8 cellular contexts compared by ENCODE assay signal in the genomic region with DNA sequence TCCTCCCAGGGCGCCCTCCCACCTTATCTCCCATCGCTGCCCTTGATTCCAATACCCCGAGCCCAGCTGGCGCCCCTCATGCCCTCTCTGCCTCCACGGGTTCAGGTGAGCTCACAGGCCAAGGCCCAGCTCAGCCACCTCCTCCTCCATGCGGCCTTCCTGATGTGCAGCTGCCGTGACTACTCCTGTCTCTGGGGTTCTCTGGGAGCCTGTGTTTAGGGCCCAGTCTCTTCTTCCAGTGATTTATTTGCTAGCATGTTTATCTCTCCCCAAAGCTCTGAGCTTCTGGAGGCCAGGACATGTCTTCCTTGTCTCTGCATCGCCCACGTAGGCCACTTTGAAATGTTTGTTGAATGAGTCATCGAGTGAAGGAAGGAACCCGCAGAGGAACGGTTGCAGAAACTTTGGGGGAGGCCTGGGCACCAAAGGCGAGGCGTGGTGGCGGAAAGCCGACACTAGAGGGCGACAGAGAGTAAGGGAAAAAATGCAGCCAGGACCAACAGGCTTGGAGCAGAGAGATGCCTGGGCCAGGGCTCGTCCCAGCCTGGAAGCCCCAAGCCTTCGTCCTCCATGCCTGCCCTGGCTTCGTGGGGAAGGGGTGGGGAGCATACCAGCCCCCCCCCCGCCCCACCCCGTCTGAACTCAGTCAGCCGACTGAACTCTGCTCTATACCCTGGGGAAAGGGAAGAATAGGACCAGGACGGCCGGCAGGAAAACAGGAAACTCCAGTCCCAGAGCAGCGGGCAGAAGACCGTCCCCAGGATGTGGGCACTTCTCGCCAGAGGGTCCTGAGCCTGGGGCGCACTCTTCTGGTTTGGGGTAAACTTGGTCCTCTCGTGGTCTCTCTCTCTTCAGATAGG. TPM values are rescaled to one million over a fixed set of nuclear protein-coding genes. Genes with fewer than 3 reads are reported as not detected.
DNase-seq lines count a peak whose midpoint lies in the region; ATAC-seq, FAIRE-seq and TF ChIP-seq lines count a peak whose summit lies in the region.

No MANE protein-coding gene starts in this region.

- TF ChIP-seq CTCF in GM20000 (IDR thresholded peaks at IDR 0.05; ENCODE audit: extremely low read depth, missing control alignments) = peak; percentile 93
- TF ChIP-seq CTCF in Peyer's patch (IDR thresholded peaks at IDR 0.05) = peak; percentile 95 to 98 (median 98)
- peak; percentile 93 for TF ChIP-seq CTCF in fibroblast of lung (conservative IDR thresholded peaks at IDR 0.05 in 1 of 2, IDR thresholded peaks at IDR 0.05 in 1 of 2; ENCODE audit: low read depth in 1 of 2, low read length in 2 of 2)
- TF ChIP-seq CTCF in natural killer cell (IDR thresholded peaks at IDR 0.05) = peak; percentile 96

- peak in 1 of 2 donors; percentile 13 for TF ChIP-seq POLR2A in Peyer's patch (IDR thresholded peaks at IDR 0.05)

- peak overlapping the region; percentile 68 for H2AFZ ChIP-seq in fibroblast of lung (ENCODE audit: low read length)

- peaks cover 0 to 54% (median 12%) of the 10 kb centered on the region in 4 donors for H3K4me1 ChIP-seq in Peyer's patch
- H3K4me1 ChIP-seq in fibroblast of lung (ENCODE audit: control insufficient read depth, extremely low read depth, insufficient read depth, low read length) = peaks cover 22% of the 10 kb centered on the region

- H3K36me3 ChIP-seq in Peyer's patch (no peaks in the 10 kb centered on the region), fibroblast of lung (ENCODE audit: control insufficient read depth, insufficient read depth, low read length) (no peaks in the 10 kb centered on the region)

- no peaks in the 10 kb centered on the region for H3K27me3 Mint-ChIP-seq in activated T-cell treated with anti-CD3 and anti-CD28 coated beads, Interleukin-2, amount 50 U/mL, for 72 hours (ENCODE audit: low read depth)
- peaks cover 0 to 5% of the 10 kb centered on the region in 2 donors for H3K27me3 Mint-ChIP-seq in natural killer cell (ENCODE audit: low read depth in 2 of 2)
- peaks cover 17% of the 10 kb centered on the region for H3K27me3 Mint-ChIP-seq in stimulated activated memory B cell treated with anti-CD40 and anti-IgM and Interleukin-4, amounts not matched to agents 10 μg/mL and 1 μg/mL and 100 μg/mL, for 72 hours

- peak overlapping the region in 3 of 4 donors; percentile 2 to 39 (median 39) for H3K4me3 ChIP-seq in Peyer's patch
- H3K4me3 ChIP-seq in fibroblast of lung (replicated peaks in 1 of 4; ENCODE audit: control extremely low read depth in 1 of 4, insufficient read depth in 1 of 4, low read depth in 3 of 4, low read length in 4 of 4) = peak overlapping the region in 2 of 4 experiments; percentile 10 to 44

- ATAC-seq in activated T-cell treated with anti-CD3 and anti-CD28 coated beads, Interleukin-2, amount 50 U/mL, for 72 hours (replicated peaks in 1 of 2) = peak; percentile 94 to 96
- ATAC-seq in natural killer cell = peak; percentile 86 to 97 (median 91)
- peak; percentile 80 for ATAC-seq in stimulated activated memory B cell treated with anti-CD40 and anti-IgM and Interleukin-4, amounts not matched to agents 10 μg/mL and 1 μg/mL and 100 μg/mL, for 72 hours

- intact Hi-C loops in natural killer cell (cut with micrococcal nuclease) = loop anchor here (1.0 kb wide), 3 partner anchors 23 to 68 kb away; no protein-coding TSS in a partner anchor

- no peak for FAIRE-seq in HTR-8/SVneo (lab: Jason Lieb, UNC)

- peak; percentile 89 for DNase-seq in D341Med (ENCODE audit: low spot score)
- DNase-seq in GM20000 (ENCODE audit: low spot score) = peak; percentile 91
- peak; percentile 86 for DNase-seq in HTR-8/SVneo (ENCODE audit: insufficient read length, low spot score)
- DNase-seq in Peyer's patch = peak; percentile 78 to 95 (median 91)
- DNase-seq in activated T-cell treated with anti-CD3 and anti-CD28 coated beads, Interleukin-2, amount 50 U/mL, for 72 hours = peak; percentile 92 to 95
- DNase-seq in fibroblast of lung (ENCODE audit: low read depth in 2 of 2) = peak; percentile 94 to 97
- DNase-seq in natural killer cell = peak; percentile 78

- peaks cover 17% of the 10 kb centered on the region for H3K4me1 Mint-ChIP-seq in activated T-cell treated with anti-CD3 and anti-CD28 coated beads, Interleukin-2, amount 50 U/mL, for 72 hours (ENCODE audit: low read depth)
- peaks cover 5 to 7% of the 10 kb centered on the region in 2 donors for H3K4me1 Mint-ChIP-seq in natural killer cell
- peaks cover 17% of the 10 kb centered on the region for H3K4me1 Mint-ChIP-seq in stimulated activated memory B cell treated with anti-CD40 and anti-IgM and Interleukin-4, amounts not matched to agents 10 μg/mL and 1 μg/mL and 100 μg/mL, for 72 hours

- H3K79me2 ChIP-seq in fibroblast of lung (ENCODE audit: control insufficient read depth, insufficient read depth, low read length) = no peaks in the 10 kb centered on the region

- peak overlapping the region; percentile 60 to 77 for H3K4me3 Mint-ChIP-seq in activated T-cell treated with anti-CD3 and anti-CD28 coated beads, Interleukin-2, amount 50 U/mL, for 72 hours
- no peak overlapping the region for H3K4me3 Mint-ChIP-seq in natural killer cell
- H3K4me3 Mint-ChIP-seq in stimulated activated memory B cell treated with anti-CD40 and anti-IgM and Interleukin-4, amounts not matched to agents 10 μg/mL and 1 μg/mL and 100 μg/mL, for 72 hours = peak overlapping the region; percentile 2

- H4K20me1 ChIP-seq in fibroblast of lung (ENCODE audit: control insufficient read depth, extremely low read depth, insufficient read depth, low read length) = no peaks in the 10 kb centered on the region

- H3K9me3 ChIP-seq in Peyer's patch = no peaks in the 10 kb centered on the region
- H3K9me3 ChIP-seq in fibroblast of lung (ENCODE audit: control insufficient read depth, insufficient read depth, low read depth, low read length) = no peaks in the 10 kb centered on the region

- H3K9me3 Mint-ChIP-seq in activated T-cell treated with anti-CD3 and anti-CD28 coated beads, Interleukin-2, amount 50 U/mL, for 72 hours = no peaks in the 10 kb centered on the region
- no peaks in the 10 kb centered on the region for H3K9me3 Mint-ChIP-seq in natural killer cell
- H3K9me3 Mint-ChIP-seq in stimulated activated memory B cell treated with anti-CD40 and anti-IgM and Interleukin-4, amounts not matched to agents 10 μg/mL and 1 μg/mL and 100 μg/mL, for 72 hours = no peaks in the 10 kb centered on the region

- peak overlapping the region; percentile 62 to 84 (median 78) for H3K27ac ChIP-seq in Peyer's patch
- H3K27ac ChIP-seq in fibroblast of lung (ENCODE audit: insufficient read depth, low read length) = peak overlapping the region; percentile 89

- H3K27ac Mint-ChIP-seq in activated T-cell treated with anti-CD3 and anti-CD28 coated beads, Interleukin-2, amount 50 U/mL, for 72 hours = no peak overlapping the region
- peak overlapping the region in 1 of 2 donors; percentile 73 for H3K27ac Mint-ChIP-seq in natural killer cell
- peak overlapping the region; percentile 30 for H3K27ac Mint-ChIP-seq in stimulated activated memory B cell treated with anti-CD40 and anti-IgM and Interleukin-4, amounts not matched to agents 10 μg/mL and 1 μg/mL and 100 μg/mL, for 72 hours

- H3K9ac ChIP-seq in fibroblast of lung (ENCODE audit: insufficient read depth, low read length) = peak overlapping the region; percentile 45

- peak overlapping the region; percentile 68 for H3K4me2 ChIP-seq in fibroblast of lung (ENCODE audit: extremely low read depth, insufficient read depth, low read length)

- no peaks in the 10 kb centered on the region for H3K36me3 Mint-ChIP-seq in activated T-cell treated with anti-CD3 and anti-CD28 coated beads, Interleukin-2, amount 50 U/mL, for 72 hours (ENCODE audit: insufficient read depth in 2 of 2)
- H3K36me3 Mint-ChIP-seq in natural killer cell = no peaks in the 10 kb centered on the region
- H3K36me3 Mint-ChIP-seq in stimulated activated memory B cell treated with anti-CD40 and anti-IgM and Interleukin-4, amounts not matched to agents 10 μg/mL and 1 μg/mL and 100 μg/mL, for 72 hours = no peaks in the 10 kb centered on the region

- H3K27me3 ChIP-seq in Peyer's patch = no peaks in the 10 kb centered on the region
- H3K27me3 ChIP-seq in fibroblast of lung (ENCODE audit: control insufficient read depth, insufficient read depth, low read length) = no peaks in the 10 kb centered on the region

RNA-seq across cellular contexts. Expression of gene HSPB1, which starts 10.9 kb away (rescaled TPM):
- total RNA-seq in Peyer's patch (100 to 1,000 TPM in 1 of 4 donors, 10 to 100 TPM in 3; 59.0 to 139 (median 88.3) TPM), fibroblast of lung (36.2 and 70.0 TPM in 2 replicates), natural killer cell (10 to 100 TPM; 14.4 to 15.9 (median 14.7) TPM)
- total RNA-seq in activated T-cell treated with anti-CD3 and anti-CD28 coated beads, Interleukin-2, amount 50 U/mL, for 72 hours = 10 to 100 TPM; 39.7 to 42.0 TPM
- 234 and 235 TPM in 2 replicates for polyA plus RNA-seq in fibroblast of lung
- 950 and 998 TPM in 2 replicates for polyA plus RNA-seq in fibroblast of lung (2012)
- polyA minus RNA-seq in fibroblast of lung (ENCODE audit: low replicate concordance) = 199 and 349 TPM in 2 replicates
